ENCODE assay signal across 1 cellular context in the genomic region with DNA sequence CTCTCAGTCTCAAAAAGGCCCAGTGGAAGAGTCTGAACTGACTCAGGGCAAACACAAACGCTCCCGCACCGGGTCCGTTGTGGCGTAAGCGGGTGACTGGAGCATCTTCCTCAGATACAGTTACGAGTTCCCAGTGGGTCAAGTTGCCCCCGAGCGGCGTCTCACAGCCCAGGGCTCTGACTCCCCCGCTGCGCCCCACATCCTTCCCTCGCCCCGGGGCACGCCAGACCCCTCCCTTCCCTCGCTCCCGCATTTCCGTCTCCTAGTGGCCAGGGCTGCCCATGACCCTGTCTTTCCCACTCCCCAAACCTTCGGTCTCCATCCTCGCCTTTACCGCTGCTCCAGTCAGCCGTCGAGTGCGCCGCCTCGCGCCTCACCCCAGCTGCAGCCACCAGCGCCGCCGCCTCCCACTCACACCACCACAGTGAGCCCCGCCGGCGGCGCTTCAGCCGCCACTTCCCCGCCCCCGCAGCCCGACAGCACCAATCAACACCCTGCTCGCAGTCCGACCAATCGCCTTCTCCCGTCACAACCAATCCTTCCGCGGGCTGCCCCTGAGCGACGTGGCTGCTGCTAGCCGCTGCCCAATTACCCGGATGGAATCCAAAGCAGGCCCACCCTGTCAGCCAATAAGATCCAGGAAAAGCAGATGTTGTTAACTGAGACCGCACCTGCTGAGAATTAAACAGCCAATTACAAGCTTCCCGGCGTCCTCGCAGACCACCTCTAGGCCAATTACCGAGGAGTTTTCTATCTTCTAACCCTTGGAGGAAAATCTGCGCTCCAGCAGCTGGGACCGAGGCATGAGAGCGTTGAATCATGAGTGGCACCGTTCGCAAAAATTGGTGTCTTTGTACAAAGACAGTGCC.
TF ChIP-seq lines count a peak whose summit lies in the region.

A gene with protein sequence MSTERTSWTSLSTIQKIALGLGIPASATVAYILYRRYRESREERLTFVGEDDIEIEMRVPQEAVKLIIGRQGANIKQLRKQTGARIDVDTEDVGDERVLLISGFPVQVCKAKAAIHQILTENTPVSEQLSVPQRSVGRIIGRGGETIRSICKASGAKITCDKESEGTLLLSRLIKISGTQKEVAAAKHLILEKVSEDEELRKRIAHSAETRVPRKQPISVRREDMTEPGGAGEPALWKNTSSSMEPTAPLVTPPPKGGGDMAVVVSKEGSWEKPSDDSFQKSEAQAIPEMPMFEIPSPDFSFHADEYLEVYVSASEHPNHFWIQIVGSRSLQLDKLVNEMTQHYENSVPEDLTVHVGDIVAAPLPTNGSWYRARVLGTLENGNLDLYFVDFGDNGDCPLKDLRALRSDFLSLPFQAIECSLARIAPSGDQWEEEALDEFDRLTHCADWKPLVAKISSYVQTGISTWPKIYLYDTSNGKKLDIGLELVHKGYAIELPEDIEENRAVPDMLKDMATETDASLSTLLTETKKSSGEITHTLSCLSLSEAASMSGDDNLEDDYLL (minus strand): TSS at position 430 of the 869 bp plus-strand sequence. CDS start 7,478 bp downstream, outside the sequence.

TF ChIP-seq in WTC11, 78 proteins besides CTCF, POLR2A, EP300 and RAD21 (continued from another document and continues in another):
- TF ChIP-seq GRHL2 (CRISPR knock-in tag; IDR thresholded peaks at IDR 0.05; ENCODE audit: insufficient replicate concordance, severe bottlenecking), result no peak
- TF ChIP-seq, protein P1, sequence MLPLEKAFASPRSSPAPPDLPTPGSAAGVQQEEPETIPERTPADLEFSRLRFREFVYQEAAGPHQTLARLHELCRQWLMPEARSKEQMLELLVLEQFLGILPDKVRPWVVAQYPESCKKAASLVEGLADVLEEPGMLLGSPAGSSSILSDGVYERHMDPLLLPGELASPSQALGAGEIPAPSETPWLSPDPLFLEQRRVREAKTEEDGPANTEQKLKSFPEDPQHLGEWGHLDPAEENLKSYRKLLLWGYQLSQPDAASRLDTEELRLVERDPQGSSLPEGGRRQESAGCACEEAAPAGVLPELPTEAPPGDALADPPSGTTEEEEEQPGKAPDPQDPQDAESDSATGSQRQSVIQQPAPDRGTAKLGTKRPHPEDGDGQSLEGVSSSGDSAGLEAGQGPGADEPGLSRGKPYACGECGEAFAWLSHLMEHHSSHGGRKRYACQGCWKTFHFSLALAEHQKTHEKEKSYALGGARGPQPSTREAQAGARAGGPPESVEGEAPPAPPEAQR (CRISPR knock-in tag; IDR thresholded peaks at IDR 0.05), result no peak
- TF ChIP-seq, protein P2, sequence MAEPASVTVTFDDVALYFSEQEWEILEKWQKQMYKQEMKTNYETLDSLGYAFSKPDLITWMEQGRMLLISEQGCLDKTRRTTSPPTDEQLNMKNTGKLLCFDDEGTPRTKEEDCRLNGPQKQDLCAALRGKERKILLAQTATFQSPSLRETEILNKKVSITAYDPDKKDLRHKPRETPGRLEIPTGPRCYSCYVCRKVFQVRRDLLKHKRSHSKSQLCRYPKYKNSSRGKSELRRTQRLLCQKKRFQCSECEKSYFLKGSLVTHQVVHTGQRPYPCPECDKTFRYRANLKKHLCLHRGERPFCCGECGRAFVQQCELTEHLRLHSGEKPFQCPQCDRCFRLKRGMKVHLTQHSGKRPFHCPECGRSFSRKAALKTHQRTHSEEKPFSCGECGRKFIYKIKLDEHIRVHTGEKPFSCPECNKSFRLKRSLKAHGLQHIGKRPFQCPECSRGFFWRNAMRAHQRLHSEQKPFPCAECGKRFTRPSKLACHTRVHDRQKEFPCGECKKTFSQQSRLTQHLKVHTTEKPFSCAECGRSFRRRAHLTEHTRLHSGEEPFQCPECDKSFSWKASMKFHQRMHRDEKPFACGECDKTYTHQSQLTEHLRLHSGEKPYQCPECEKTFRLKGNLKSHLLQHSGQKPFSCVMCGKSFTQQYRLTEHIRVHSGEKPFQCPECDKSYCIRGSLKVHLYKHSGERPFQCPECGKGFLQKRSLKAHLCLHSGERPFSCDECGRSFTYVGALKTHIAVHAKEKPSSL (CRISPR knock-in tag; conservative IDR thresholded peaks at IDR 0.05), result no peak
- no peak for TF ChIP-seq TCF7 (CRISPR knock-in tag; IDR thresholded peaks at IDR 0.05; ENCODE audit: low read depth)
- TF ChIP-seq, protein P3, sequence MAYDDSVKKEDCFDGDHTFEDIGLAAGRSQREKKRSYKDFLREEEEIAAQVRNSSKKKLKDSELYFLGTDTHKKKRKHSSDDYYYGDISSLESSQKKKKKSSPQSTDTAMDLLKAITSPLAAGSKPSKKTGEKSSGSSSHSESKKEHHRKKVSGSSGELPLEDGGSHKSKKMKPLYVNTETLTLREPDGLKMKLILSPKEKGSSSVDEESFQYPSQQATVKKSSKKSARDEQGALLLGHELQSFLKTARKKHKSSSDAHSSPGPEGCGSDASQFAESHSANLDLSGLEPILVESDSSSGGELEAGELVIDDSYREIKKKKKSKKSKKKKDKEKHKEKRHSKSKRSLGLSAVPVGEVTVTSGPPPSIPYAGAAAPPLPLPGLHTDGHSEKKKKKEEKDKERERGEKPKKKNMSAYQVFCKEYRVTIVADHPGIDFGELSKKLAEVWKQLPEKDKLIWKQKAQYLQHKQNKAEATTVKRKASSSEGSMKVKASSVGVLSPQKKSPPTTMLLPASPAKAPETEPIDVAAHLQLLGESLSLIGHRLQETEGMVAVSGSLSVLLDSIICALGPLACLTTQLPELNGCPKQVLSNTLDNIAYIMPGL (CRISPR knock-in tag; IDR thresholded peaks at IDR 0.05), result no peak
- no peak for TF ChIP-seq JAZF1 (CRISPR knock-in tag; IDR thresholded peaks at IDR 0.05)
- TF ChIP-seq FOXK1 (CRISPR knock-in tag; IDR thresholded peaks at IDR 0.05), result peak; percentile 89
- TF ChIP-seq, protein P4, sequence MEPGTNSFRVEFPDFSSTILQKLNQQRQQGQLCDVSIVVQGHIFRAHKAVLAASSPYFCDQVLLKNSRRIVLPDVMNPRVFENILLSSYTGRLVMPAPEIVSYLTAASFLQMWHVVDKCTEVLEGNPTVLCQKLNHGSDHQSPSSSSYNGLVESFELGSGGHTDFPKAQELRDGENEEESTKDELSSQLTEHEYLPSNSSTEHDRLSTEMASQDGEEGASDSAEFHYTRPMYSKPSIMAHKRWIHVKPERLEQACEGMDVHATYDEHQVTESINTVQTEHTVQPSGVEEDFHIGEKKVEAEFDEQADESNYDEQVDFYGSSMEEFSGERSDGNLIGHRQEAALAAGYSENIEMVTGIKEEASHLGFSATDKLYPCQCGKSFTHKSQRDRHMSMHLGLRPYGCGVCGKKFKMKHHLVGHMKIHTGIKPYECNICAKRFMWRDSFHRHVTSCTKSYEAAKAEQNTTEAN (CRISPR knock-in tag; IDR thresholded peaks at IDR 0.05), result no peak
- TF ChIP-seq MYBL2 (CRISPR knock-in tag; IDR thresholded peaks at IDR 0.05), result peak; percentile 70; the same call in 1 of the 2 replicates
- no peak for TF ChIP-seq ZNF263 (CRISPR knock-in tag; IDR thresholded peaks at IDR 0.05; ENCODE audit: low read depth)
- TF ChIP-seq, protein P5, sequence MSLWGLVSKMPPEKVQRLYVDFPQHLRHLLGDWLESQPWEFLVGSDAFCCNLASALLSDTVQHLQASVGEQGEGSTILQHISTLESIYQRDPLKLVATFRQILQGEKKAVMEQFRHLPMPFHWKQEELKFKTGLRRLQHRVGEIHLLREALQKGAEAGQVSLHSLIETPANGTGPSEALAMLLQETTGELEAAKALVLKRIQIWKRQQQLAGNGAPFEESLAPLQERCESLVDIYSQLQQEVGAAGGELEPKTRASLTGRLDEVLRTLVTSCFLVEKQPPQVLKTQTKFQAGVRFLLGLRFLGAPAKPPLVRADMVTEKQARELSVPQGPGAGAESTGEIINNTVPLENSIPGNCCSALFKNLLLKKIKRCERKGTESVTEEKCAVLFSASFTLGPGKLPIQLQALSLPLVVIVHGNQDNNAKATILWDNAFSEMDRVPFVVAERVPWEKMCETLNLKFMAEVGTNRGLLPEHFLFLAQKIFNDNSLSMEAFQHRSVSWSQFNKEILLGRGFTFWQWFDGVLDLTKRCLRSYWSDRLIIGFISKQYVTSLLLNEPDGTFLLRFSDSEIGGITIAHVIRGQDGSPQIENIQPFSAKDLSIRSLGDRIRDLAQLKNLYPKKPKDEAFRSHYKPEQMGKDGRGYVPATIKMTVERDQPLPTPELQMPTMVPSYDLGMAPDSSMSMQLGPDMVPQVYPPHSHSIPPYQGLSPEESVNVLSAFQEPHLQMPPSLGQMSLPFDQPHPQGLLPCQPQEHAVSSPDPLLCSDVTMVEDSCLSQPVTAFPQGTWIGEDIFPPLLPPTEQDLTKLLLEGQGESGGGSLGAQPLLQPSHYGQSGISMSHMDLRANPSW (CRISPR knock-in tag; conservative IDR thresholded peaks at IDR 0.05; ENCODE audit: low read depth), result no peak
- TF ChIP-seq ESRRA (CRISPR knock-in tag; IDR thresholded peaks at IDR 0.05; ENCODE audit: borderline replicate concordance), result no peak; the same call in 1 of the 2 replicates
- TF ChIP-seq, protein P6, sequence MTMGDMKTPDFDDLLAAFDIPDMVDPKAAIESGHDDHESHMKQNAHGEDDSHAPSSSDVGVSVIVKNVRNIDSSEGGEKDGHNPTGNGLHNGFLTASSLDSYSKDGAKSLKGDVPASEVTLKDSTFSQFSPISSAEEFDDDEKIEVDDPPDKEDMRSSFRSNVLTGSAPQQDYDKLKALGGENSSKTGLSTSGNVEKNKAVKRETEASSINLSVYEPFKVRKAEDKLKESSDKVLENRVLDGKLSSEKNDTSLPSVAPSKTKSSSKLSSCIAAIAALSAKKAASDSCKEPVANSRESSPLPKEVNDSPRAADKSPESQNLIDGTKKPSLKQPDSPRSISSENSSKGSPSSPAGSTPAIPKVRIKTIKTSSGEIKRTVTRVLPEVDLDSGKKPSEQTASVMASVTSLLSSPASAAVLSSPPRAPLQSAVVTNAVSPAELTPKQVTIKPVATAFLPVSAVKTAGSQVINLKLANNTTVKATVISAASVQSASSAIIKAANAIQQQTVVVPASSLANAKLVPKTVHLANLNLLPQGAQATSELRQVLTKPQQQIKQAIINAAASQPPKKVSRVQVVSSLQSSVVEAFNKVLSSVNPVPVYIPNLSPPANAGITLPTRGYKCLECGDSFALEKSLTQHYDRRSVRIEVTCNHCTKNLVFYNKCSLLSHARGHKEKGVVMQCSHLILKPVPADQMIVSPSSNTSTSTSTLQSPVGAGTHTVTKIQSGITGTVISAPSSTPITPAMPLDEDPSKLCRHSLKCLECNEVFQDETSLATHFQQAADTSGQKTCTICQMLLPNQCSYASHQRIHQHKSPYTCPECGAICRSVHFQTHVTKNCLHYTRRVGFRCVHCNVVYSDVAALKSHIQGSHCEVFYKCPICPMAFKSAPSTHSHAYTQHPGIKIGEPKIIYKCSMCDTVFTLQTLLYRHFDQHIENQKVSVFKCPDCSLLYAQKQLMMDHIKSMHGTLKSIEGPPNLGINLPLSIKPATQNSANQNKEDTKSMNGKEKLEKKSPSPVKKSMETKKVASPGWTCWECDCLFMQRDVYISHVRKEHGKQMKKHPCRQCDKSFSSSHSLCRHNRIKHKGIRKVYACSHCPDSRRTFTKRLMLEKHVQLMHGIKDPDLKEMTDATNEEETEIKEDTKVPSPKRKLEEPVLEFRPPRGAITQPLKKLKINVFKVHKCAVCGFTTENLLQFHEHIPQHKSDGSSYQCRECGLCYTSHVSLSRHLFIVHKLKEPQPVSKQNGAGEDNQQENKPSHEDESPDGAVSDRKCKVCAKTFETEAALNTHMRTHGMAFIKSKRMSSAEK (CRISPR knock-in tag; IDR thresholded peaks at IDR 0.05; ENCODE audit: borderline replicate concordance), result no peak
- peak; percentile 44; the same call in 1 of the 2 replicates for TF ChIP-seq SMAD3 (CRISPR knock-in tag; IDR thresholded peaks at IDR 0.05; ENCODE audit: borderline replicate concordance)
- no peak for TF ChIP-seq ELF4 (CRISPR knock-in tag; IDR thresholded peaks at IDR 0.05; ENCODE audit: low read depth)
- no peak for TF ChIP-seq ATF1 (CRISPR knock-in tag; IDR thresholded peaks at IDR 0.05)
- peak; percentile 72; the same call in 1 of the 2 replicates for TF ChIP-seq ETV6 (CRISPR knock-in tag; IDR thresholded peaks at IDR 0.05)
- TF ChIP-seq ZNF416 (CRISPR knock-in tag; IDR thresholded peaks at IDR 0.05), result no peak
- TF ChIP-seq, protein P7, sequence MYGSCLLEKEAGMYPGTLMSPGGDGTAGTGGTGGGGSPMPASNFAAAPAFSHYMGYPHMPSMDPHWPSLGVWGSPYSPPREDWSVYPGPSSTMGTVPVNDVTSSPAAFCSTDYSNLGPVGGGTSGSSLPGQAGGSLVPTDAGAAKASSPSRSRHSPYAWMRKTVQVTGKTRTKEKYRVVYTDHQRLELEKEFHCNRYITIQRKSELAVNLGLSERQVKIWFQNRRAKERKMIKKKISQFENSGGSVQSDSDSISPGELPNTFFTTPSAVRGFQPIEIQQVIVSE (CRISPR knock-in tag; IDR thresholded peaks at IDR 0.05; ENCODE audit: borderline replicate concordance), result no peak
- TF ChIP-seq RELA (CRISPR knock-in tag; IDR thresholded peaks at IDR 0.05; ENCODE audit: borderline replicate concordance), result no peak
- TF ChIP-seq, protein P8, sequence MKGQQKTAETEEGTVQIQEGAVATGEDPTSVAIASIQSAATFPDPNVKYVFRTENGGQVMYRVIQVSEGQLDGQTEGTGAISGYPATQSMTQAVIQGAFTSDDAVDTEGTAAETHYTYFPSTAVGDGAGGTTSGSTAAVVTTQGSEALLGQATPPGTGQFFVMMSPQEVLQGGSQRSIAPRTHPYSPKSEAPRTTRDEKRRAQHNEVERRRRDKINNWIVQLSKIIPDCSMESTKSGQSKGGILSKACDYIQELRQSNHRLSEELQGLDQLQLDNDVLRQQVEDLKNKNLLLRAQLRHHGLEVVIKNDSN (CRISPR knock-in tag; IDR thresholded peaks at IDR 0.05), result 0 out of 2 replicates have a peak, but pooled peaks have one; percentile 45
- no peak for TF ChIP-seq CREB1 (CRISPR knock-in tag; IDR thresholded peaks at IDR 0.05)
- TF ChIP-seq IRF2 (CRISPR knock-in tag; IDR thresholded peaks at IDR 0.05; ENCODE audit: borderline replicate concordance, low read depth), result no peak
- TF ChIP-seq, protein P9, sequence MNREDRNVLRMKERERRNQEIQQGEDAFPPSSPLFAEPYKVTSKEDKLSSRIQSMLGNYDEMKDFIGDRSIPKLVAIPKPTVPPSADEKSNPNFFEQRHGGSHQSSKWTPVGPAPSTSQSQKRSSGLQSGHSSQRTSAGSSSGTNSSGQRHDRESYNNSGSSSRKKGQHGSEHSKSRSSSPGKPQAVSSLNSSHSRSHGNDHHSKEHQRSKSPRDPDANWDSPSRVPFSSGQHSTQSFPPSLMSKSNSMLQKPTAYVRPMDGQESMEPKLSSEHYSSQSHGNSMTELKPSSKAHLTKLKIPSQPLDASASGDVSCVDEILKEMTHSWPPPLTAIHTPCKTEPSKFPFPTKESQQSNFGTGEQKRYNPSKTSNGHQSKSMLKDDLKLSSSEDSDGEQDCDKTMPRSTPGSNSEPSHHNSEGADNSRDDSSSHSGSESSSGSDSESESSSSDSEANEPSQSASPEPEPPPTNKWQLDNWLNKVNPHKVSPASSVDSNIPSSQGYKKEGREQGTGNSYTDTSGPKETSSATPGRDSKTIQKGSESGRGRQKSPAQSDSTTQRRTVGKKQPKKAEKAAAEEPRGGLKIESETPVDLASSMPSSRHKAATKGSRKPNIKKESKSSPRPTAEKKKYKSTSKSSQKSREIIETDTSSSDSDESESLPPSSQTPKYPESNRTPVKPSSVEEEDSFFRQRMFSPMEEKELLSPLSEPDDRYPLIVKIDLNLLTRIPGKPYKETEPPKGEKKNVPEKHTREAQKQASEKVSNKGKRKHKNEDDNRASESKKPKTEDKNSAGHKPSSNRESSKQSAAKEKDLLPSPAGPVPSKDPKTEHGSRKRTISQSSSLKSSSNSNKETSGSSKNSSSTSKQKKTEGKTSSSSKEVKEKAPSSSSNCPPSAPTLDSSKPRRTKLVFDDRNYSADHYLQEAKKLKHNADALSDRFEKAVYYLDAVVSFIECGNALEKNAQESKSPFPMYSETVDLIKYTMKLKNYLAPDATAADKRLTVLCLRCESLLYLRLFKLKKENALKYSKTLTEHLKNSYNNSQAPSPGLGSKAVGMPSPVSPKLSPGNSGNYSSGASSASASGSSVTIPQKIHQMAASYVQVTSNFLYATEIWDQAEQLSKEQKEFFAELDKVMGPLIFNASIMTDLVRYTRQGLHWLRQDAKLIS (CRISPR knock-in tag; IDR thresholded peaks at IDR 0.05; ENCODE audit: borderline replicate concordance), result no peak
